ENCODE assay signal across 27 cellular contexts in the genomic region with DNA sequence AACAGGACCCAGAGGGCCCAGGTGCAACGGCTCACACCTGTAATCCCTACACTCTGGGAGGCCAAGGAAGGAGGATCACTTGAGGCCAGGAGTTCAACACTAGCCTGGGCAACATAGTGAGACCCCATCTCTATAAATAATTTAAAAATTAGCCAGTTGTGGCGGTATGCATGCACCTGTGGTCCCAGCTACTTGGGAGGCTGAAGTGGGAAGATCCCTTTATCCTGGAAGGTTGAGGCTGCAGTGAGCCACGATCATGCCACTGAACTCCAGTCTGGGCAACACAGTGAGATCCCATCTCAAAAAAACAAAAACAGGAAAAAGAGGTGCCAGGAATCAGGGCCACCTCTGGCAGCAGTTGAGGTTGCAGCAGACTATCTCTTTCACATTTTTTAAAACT.
"Had no signal": no experiment of that assay in that cellular context is flagged by ENCODE, and none has a peak within 500 bp of the region (broad histone marks: within the 10 kb centered on the region; RNA-seq: fewer than 3 reads in every experiment).

No MANE protein-coding gene starts in this region.

- H3K27me3 ChIP-seq: neural progenitor cell, neutrophil, right atrium auricular region, testis, transverse colon, upper lobe of left lung, vagina had no signal

- H2AFZ ChIP-seq: hepatocyte, neural progenitor cell had no signal

- H3K27ac Mint-ChIP-seq: mesothelial cell of epicardium; natural killer cell; nephron progenitor cell; neural progenitor cell; progenitor cell of endocrine pancreas; stimulated activated naive B cell treated with anti-CD40 and anti-IgM and Interleukin-4, amounts not matched to agents 10 μg/mL and 1 μg/mL and 100 μg/mL, for 72 hours had no signal

- H3K4me2 ChIP-seq: hepatocyte, neural progenitor cell had no signal

- H3K9ac ChIP-seq: neural progenitor cell had no signal

- H3K36me3 Mint-ChIP-seq: mesothelial cell of epicardium; naive B cell; natural killer cell; neural progenitor cell; stimulated activated naive B cell treated with anti-CD40 and anti-IgM and Interleukin-4, amounts not matched to agents 10 μg/mL and 1 μg/mL and 100 μg/mL, for 72 hours had no signal

- ATAC-seq: natural killer cell; sciatic nerve; stimulated activated naive B cell treated with anti-CD40 and anti-IgM and Interleukin-4, amounts not matched to agents 10 μg/mL and 1 μg/mL and 100 μg/mL, for 72 hours; stimulated activated naive CD8-positive, alpha-beta T cell treated with anti-CD3 and anti-CD28 coated beads, Interleukin-15, Interleukin-2, amounts not matched to agents 100 U/mL and 50 U/mL, for 24 hours had no signal

- H3K4me1 Mint-ChIP-seq: mesothelial cell of epicardium; naive B cell; natural killer cell; stimulated activated naive B cell treated with anti-CD40 and anti-IgM and Interleukin-4, amounts not matched to agents 10 μg/mL and 1 μg/mL and 100 μg/mL, for 72 hours had no signal

- H3K4me1 ChIP-seq: left ventricle myocardium inferior, neural progenitor cell, stomach, testis, transverse colon, upper lobe of left lung, vagina had no signal

- H3K36me3 ChIP-seq: left ventricle myocardium inferior, neural progenitor cell, neutrophil, right atrium auricular region, stomach, transverse colon, upper lobe of left lung, vagina had no signal

- H3K27ac ChIP-seq: hepatocyte, left ventricle myocardium inferior, neural progenitor cell, neutrophil, right atrium auricular region, stomach, testis, transverse colon, upper lobe of left lung, vagina had no signal

- H3K4me3 ChIP-seq: hepatocyte, left ventricle myocardium inferior, lung, neural progenitor cell, right atrium auricular region, skin epidermis, stomach, testis, transverse colon, upper lobe of left lung, vagina had no signal

- H3K79me2 ChIP-seq: hepatocyte had no signal

- H3K9me3 ChIP-seq: left ventricle myocardium inferior, neutrophil, right atrium auricular region, testis, transverse colon, upper lobe of left lung, vagina had no signal

- DNase-seq: islet precursor cell; left ventricle myocardium inferior; mesendoderm; naive B cell; natural killer cell; nephron progenitor cell; occipital lobe; stimulated activated CD4-positive, alpha-beta T cell treated with anti-CD3 and anti-CD28 coated beads, Interleukin-12 subunit alpha, Interleukin-12 subunit beta, amount 100 ng/mL, for 4 hours; stimulated activated CD4-positive, alpha-beta T cell treated with anti-CD3 and anti-CD28 coated beads, Interleukin-15, amount 100 ng/mL, for 24 hours; stimulated activated CD4-positive, alpha-beta T cell treated with anti-CD3 and anti-CD28 coated beads, Interleukin-2, amount 100 ng/mL, for 24 hours; stimulated activated CD4-positive, alpha-beta T cell treated with anti-CD3 and anti-CD28 coated beads, Interleukin-4, amount 100 ng/mL, for 1 hour; stimulated activated naive B cell treated with anti-CD40 and anti-IgM and Interleukin-4, amounts not matched to agents 10 μg/mL and 1 μg/mL and 100 μg/mL, for 72 hours; stimulated activated naive CD8-positive, alpha-beta T cell treated with anti-CD3 and anti-CD28 coated beads, Interleukin-15, Interleukin-2, amounts not matched to agents 100 U/mL and 50 U/mL, for 24 hours; stomach; testis; transverse colon; upper lobe of left lung had no signal

- H3K9me3 Mint-ChIP-seq: mesothelial cell of epicardium, natural killer cell, neural progenitor cell had no signal

- H3K4me3 Mint-ChIP-seq: mesothelial cell of epicardium; naive B cell; natural killer cell; nephron progenitor cell; neural progenitor cell; stimulated activated naive B cell treated with anti-CD40 and anti-IgM and Interleukin-4, amounts not matched to agents 10 μg/mL and 1 μg/mL and 100 μg/mL, for 72 hours had no signal
